24 cellular contexts compared by ENCODE assay signal in the genomic region with DNA sequence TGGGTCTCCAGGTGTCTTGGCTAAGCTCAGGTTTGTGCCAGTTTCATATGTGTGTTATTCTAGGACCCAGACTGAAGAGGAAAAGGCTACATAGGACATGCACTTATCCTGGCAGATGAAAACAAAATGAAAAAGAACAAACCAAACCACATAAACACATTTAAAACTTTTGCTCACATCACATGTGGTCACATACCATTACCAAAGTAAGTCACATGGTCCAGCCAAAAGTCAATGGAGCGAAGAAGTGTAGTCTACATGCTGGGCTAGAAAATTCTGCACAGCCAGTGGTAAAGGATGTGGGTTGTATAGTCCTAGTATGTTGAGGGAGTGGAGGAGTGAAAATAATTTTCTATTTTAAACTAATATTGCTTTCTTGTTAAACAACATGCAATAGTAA.
"Had no signal": no experiment of that assay in that cellular context is flagged by ENCODE, and none has a peak within 500 bp of the region (broad histone marks: within the 10 kb centered on the region; RNA-seq: fewer than 3 reads in every experiment).

No MANE protein-coding gene starts in this region.

- H3K36me3 Mint-ChIP-seq: mesothelial cell of epicardium had no signal

- DNase-seq: dermis blood vessel endothelial cell; dorsolateral prefrontal cortex; effector CD4-positive, alpha-beta T cell; effector memory CD4-positive, alpha-beta T cell; esophagus squamous epithelium; foreskin fibroblast; foreskin melanocyte; gastrocnemius medialis; glutamatergic neuron; head of caudate nucleus; heart right ventricle; hippocampal formation; left cardiac atrium; left lung; left ventricle myocardium superior; lower lobe of right lung; mesenchymal stem cell; mucosa of descending colon had no signal

- H3K27me3 ChIP-seq: dorsolateral prefrontal cortex, esophagus squamous epithelium, gastrocnemius medialis, heart right ventricle, left lung had no signal

- H3K4me1 Mint-ChIP-seq: mesothelial cell of epicardium had no signal

- FAIRE-seq: colon, endothelial cell of umbilical vein, islet of Langerhans, keratinocyte had no signal

- H3K9me3 ChIP-seq: esophagus squamous epithelium, gastrocnemius medialis, lower lobe of right lung, mucosa of descending colon had no signal

- H3K36me3 ChIP-seq: esophagus squamous epithelium, gastrocnemius medialis, heart right ventricle, left lung, lower lobe of right lung had no signal

- H3K27ac Mint-ChIP-seq: mesothelial cell of epicardium had no signal

- ATAC-seq: gastrocnemius medialis, left lung, left ventricle myocardium superior, lower lobe of right lung, mucosa of descending colon had no signal

- H3K4me3 Mint-ChIP-seq: mesothelial cell of epicardium had no signal

- H3K4me1 ChIP-seq: esophagus squamous epithelium, gastrocnemius medialis, left lung, lower lobe of right lung had no signal

- H3K27ac ChIP-seq: coronary artery, dorsolateral prefrontal cortex, esophagus squamous epithelium, gastrocnemius medialis, heart right ventricle, left lung, lower lobe of right lung had no signal

- H3K4me3 ChIP-seq: dorsolateral prefrontal cortex, esophagus squamous epithelium, gastrocnemius medialis, left lung, lower lobe of right lung, mucosa of descending colon had no signal
